25 cellular contexts compared by ENCODE assay signal in genomic region chr12:108713471-108713870, GRCh38. TPM values are rescaled to one million over a fixed set of nuclear protein-coding genes. Genes with fewer than 3 reads are reported as not detected.
DNase-seq lines count a peak whose midpoint lies in the region; ATAC-seq, FAIRE-seq and TF ChIP-seq lines count a peak whose summit lies in the region.
"Had no signal": no experiment of that assay in that cellular context is flagged by ENCODE, and none has a peak within 500 bp of the region (broad histone marks: within the 10 kb centered on the region; RNA-seq: fewer than 3 reads in every experiment).

No MANE protein-coding gene starts in this region.

- H4K20me1 ChIP-seq in SK-N-SH (ENCODE audit: insufficient read depth) (peaks cover 95% of the 10 kb centered on the region), K562 (replicated peaks; ENCODE audit: control insufficient read depth, insufficient read depth, low read length) (peaks cover 5% of the 10 kb centered on the region; the same call in 1 of the 2 replicates), Karpas-422 (ENCODE audit: insufficient read depth, low read depth, low read length) (peaks cover 18% of the 10 kb centered on the region; the same call in 1 of the 2 replicates)

- in situ Hi-C loops in K562 (cut with MboI), result no loop called here

- H3F3A ChIP-seq in SK-N-SH (replicated peaks; ENCODE audit: insufficient read depth), result peaks cover 35% of the 10 kb centered on the region

- H3K4me1 ChIP-seq in SK-N-SH (ENCODE audit: control insufficient read depth in 1 of 2, insufficient read depth in 2 of 2, low read depth in 1 of 2, low read length in 1 of 2) (peaks cover 11 to 27% of the 10 kb centered on the region in 2 experiments), K562 (replicated peaks in 1 of 2; ENCODE audit: control insufficient read depth in 2 of 2, insufficient read depth in 2 of 2, low read length in 2 of 2) (peaks cover 18 to 26% of the 10 kb centered on the region in 2 experiments; a peak in 4 of 5 replicates), muscle layer of colon (ENCODE audit: insufficient read depth, low read length) (peaks cover 72% of the 10 kb centered on the region), Karpas-422 (ENCODE audit: low read length) (peaks cover 38% of the 10 kb centered on the region)

- H3K27me3 Mint-ChIP-seq in type B pancreatic cell, result no peaks in the 10 kb centered on the region

- no peaks in the 10 kb centered on the region for H3K9me3 Mint-ChIP-seq in type B pancreatic cell

- TF ChIP-seq RAD21 in SK-N-SH (IDR thresholded peaks at IDR 0.05; ENCODE audit: low read length), result no peak
- TF ChIP-seq RAD21 in K562 (CRISPR knock-in tag; conservative IDR thresholded peaks at IDR 0.05 in 1 of 2, IDR thresholded peaks at IDR 0.05 in 1 of 2), result no peak

- DNase-seq in SK-N-SH, result no peak
- DNase-seq in K562 (ENCODE audit: extremely low read depth in 1 of 4, low spot score in 3 of 4), result no peak
- DNase-seq in type B pancreatic cell (ENCODE audit: extremely low spot score, unreplicated experiment), result no peak
- no peak for DNase-seq in Karpas-422
- no peak for DNase-seq in epidermal melanocyte (ENCODE audit: insufficient read length, low spot score)
- DNase-seq: activated CD4-positive, alpha-beta T cell treated with anti-CD3 and anti-CD28 coated beads for 1 hour; activated gamma-delta T cell treated with Interleukin-2 at 50 U/mL for 16 hours; activated T-cell treated with anti-CD3 and anti-CD28 coated beads, Interleukin-2, amount 50 U/mL, for 1 hour; COR-L47; dermis blood vessel endothelial cell; DMS79 treated with DMSO at 0.1 percent for 48 hours; GOT3; heart right ventricle; NCI-H1417 treated with DMSO at 0.1 percent for 48 hours; NCI-H510A; stimulated activated naive CD8-positive, alpha-beta T cell treated with anti-CD3 and anti-CD28 coated beads, Interleukin-15, Interleukin-2, amounts not matched to agents 100 U/mL and 50 U/mL, for 24 hours; T1000; thyroid gland had no signal

- peaks cover 37% of the 10 kb centered on the region for H3K4me1 Mint-ChIP-seq in type B pancreatic cell (ENCODE audit: unreplicated experiment)

- H3K4me2 ChIP-seq in SK-N-SH (peak overlapping the region; percentile 28; the same call in 1 of the 2 replicates), K562 (ENCODE audit: insufficient read depth, low read length) (peak overlapping the region; percentile 2; the same call in 1 of the 2 replicates), Karpas-422 (ENCODE audit: low read depth, low read length, poor library complexity, severe bottlenecking) (no peak overlapping the region)
- H3K4me2 ChIP-seq: smooth muscle cell had no signal

- H3K4me3 Mint-ChIP-seq in type B pancreatic cell, result no peak overlapping the region

- WGBS in SK-N-SH (ENCODE audit: low lambda C conversion rate), result 86% methylated on average over 6 of the region's 6 CpGs
- WGBS in K562 (ENCODE audit: insufficient coverage, low coverage, missing lambda C conversion rate), result 16% methylated on average over 6 of the region's 6 CpGs

- peaks cover 6 to 37% of the 10 kb centered on the region in 2 experiments for H3K36me3 ChIP-seq in SK-N-SH (replicated peaks in 1 of 2; ENCODE audit: control insufficient read depth in 1 of 2, insufficient read depth in 2 of 2, low read length in 1 of 2)
- peaks cover 30% of the 10 kb centered on the region for H3K36me3 ChIP-seq in K562 (ENCODE audit: control insufficient read depth, insufficient read depth, low read length)
- peaks cover 12% of the 10 kb centered on the region for H3K36me3 ChIP-seq in muscle layer of colon (ENCODE audit: insufficient read depth, low read length)
- H3K36me3 ChIP-seq in Karpas-422 (ENCODE audit: insufficient read depth, low read length), result no peaks in the 10 kb centered on the region
- H3K36me3 ChIP-seq: thyroid gland had no signal

- H3K9me1 ChIP-seq in K562 (ENCODE audit: control insufficient read depth, insufficient read depth, low read length), result peaks cover 5% of the 10 kb centered on the region

- BruUV-seq in K562 (replicated peaks; lab: Mats Ljungman, UMichigan), result no TSS peak

- POLR2A ChIA-PET in SK-N-SH (lab: Yijun Ruan, JAX) (no interaction called here), K562 (lab: Yijun Ruan, JAX) (interaction anchor here (0.8 to 6.2 kb wide), 8 partner anchors 10 to 22 kb away, joined by 3 to 52 read pairs (median 6); no protein-coding TSS in a partner anchor)

- H3K79me2 ChIP-seq in SK-N-SH (ENCODE audit: insufficient read depth), result peaks cover 100% of the 10 kb centered on the region
- peaks cover 99% of the 10 kb centered on the region for H3K79me2 ChIP-seq in K562 (ENCODE audit: control insufficient read depth, insufficient read depth, low read length)
- no peaks in the 10 kb centered on the region for H3K79me2 ChIP-seq in Karpas-422 (ENCODE audit: low read length)

- peaks cover 7% of the 10 kb centered on the region for H3K36me3 Mint-ChIP-seq in type B pancreatic cell

- peak overlapping the region; percentile 21 to 48 for H3K27ac ChIP-seq in SK-N-SH (ENCODE audit: low read depth in 2 of 2, low read length in 1 of 2)
- no peak overlapping the region for H3K27ac ChIP-seq in K562 (ENCODE audit: extremely low read depth, low read depth, low read length)
- H3K27ac ChIP-seq in muscle layer of colon (ENCODE audit: low read depth, low read length), result peak overlapping the region; percentile 37
- H3K27ac ChIP-seq in Karpas-422 (ENCODE audit: low read length), result no peak overlapping the region
- H3K27ac ChIP-seq: 22Rv1, thyroid gland had no signal

- TF ChIP-seq CTCF in SK-N-SH (IDR thresholded peaks at IDR 0.05), result no peak
- TF ChIP-seq CTCF in K562 (IDR thresholded peaks at IDR 0.05 in 2 of 3, conservative IDR thresholded peaks at IDR 0.05 in 1 of 3; ENCODE audit: insufficient read depth in 2 of 3, low read depth in 1 of 3, low read length in 3 of 3), result no peak
- no peak for TF ChIP-seq CTCF in type B pancreatic cell (conservative IDR thresholded peaks at IDR 0.05)

- ATAC-seq in SK-N-SH treated with all-trans-retinoic acid at 6 μM for 48 hours (no peak), K562 (peak; percentile 33; the same call in 2 of the 3 replicates), GM21619 (IDR thresholded peaks at IDR 0.05; ENCODE audit: unreplicated experiment) (no peak)
- ATAC-seq: heart right ventricle; stimulated activated naive CD8-positive, alpha-beta T cell treated with anti-CD3 and anti-CD28 coated beads, Interleukin-15, Interleukin-2, amounts not matched to agents 100 U/mL and 50 U/mL, for 24 hours had no signal

- H3K27me3 ChIP-seq in SK-N-SH (ENCODE audit: insufficient read depth), result no peaks in the 10 kb centered on the region
- H3K27me3 ChIP-seq in K562 (ENCODE audit: control insufficient read depth in 2 of 2, insufficient read depth in 2 of 2, low read length in 2 of 2), result no peaks in the 10 kb centered on the region
- H3K27me3 ChIP-seq in muscle layer of colon (ENCODE audit: control insufficient read depth in 1 of 2, insufficient read depth in 2 of 2, low read length in 2 of 2), result no peaks in the 10 kb centered on the region
- H3K27me3 ChIP-seq in Karpas-422 (ENCODE audit: low read length), result no peaks in the 10 kb centered on the region
- H3K27me3 ChIP-seq: heart right ventricle, thyroid gland had no signal

- H3K9ac ChIP-seq in SK-N-SH, result no peak overlapping the region
- H3K9ac ChIP-seq in K562 (ENCODE audit: insufficient read depth in 1 of 2, low read depth in 2 of 2, low read length in 2 of 2), result peak overlapping the region in 1 of 2 experiments; percentile 48; a peak in 1 of 4 replicates
- H3K9ac ChIP-seq in muscle layer of colon (ENCODE audit: low read length), result no peak overlapping the region
- H3K9ac ChIP-seq in Karpas-422 (ENCODE audit: low read length), result no peak overlapping the region

- no peak for TF ChIP-seq POLR2A in K562 (conservative IDR thresholded peaks at IDR 0.05)

- H3K4me3 ChIP-seq in SK-N-SH (ENCODE audit: low read depth in 2 of 2, low read length in 1 of 2) (no peak overlapping the region), K562 (no peak overlapping the region), muscle layer of colon (ENCODE audit: low read depth in 1 of 2, low read length in 2 of 2) (no peak overlapping the region), Karpas-422 (ENCODE audit: low read length) (no peak overlapping the region)
- H3K4me3 ChIP-seq: heart right ventricle, smooth muscle cell, thyroid gland had no signal

- intact Hi-C loops in K562 (cut with micrococcal nuclease), result no loop called here

- peak overlapping the region; percentile 44 for H3K27ac Mint-ChIP-seq in type B pancreatic cell

- H3K9me2 ChIP-seq in SK-N-SH (no peaks in the 10 kb centered on the region), Karpas-422 (replicated peaks; ENCODE audit: insufficient read depth, low read length) (no peaks in the 10 kb centered on the region)

- H2AFZ ChIP-seq in SK-N-SH (ENCODE audit: low read depth) (no peak overlapping the region), K562 (ENCODE audit: low read depth, low read length) (no peak overlapping the region), Karpas-422 (ENCODE audit: low read length) (no peak overlapping the region)

- CTCF ChIA-PET in SK-N-SH (lab: Yijun Ruan, JAX), result interaction anchor here (0.8 to 2.6 kb wide), 6 partner anchors 19 to 90 kb away, joined by 3 to 7 read pairs (median 3); no protein-coding TSS in a partner anchor
- CTCF ChIA-PET in K562 (lab: Yijun Ruan, JAX; ENCODE audit: low intra/inter-chr PET ratio), result no interaction called here

- no peak for FAIRE-seq in K562 (lab: Jason Lieb, UNC)
- FAIRE-seq: bronchial epithelial cell, GM12891 had no signal

- no peaks in the 10 kb centered on the region for H3K9me3 ChIP-seq in SK-N-SH
- no peaks in the 10 kb centered on the region for H3K9me3 ChIP-seq in K562 (replicated peaks; ENCODE audit: control insufficient read depth, insufficient read depth, low read depth, low read length)
- H3K9me3 ChIP-seq in muscle layer of colon (ENCODE audit: low read length), result no peaks in the 10 kb centered on the region
- no peaks in the 10 kb centered on the region for H3K9me3 ChIP-seq in Karpas-422 (ENCODE audit: low read length)
- H3K9me3 ChIP-seq: heart right ventricle, thyroid gland had no signal

- TF ChIP-seq EP300 in SK-N-SH (IDR thresholded peaks at IDR 0.05; ENCODE audit: borderline replicate concordance in 1 of 2, low read depth in 1 of 2, low read length in 1 of 2) (no peak), K562 (IDR thresholded peaks at IDR 0.05; ENCODE audit: low read length) (no peak)

RNA-seq across cellular contexts. Expression of gene CORO1C, which starts 17.8 kb away (rescaled TPM):
- polyA plus RNA-seq in SK-N-SH (2012; rRNA removed) (150 and 214 TPM in 2 replicates), K562 (2011; rRNA removed) (265 and 280 TPM in 2 replicates), K562 (2014; fragmentation: Illumina TruSeq; extraction: Trizol) (142 and 159 TPM in 2 replicates), K562 (2014; fragmentation: Nextera tagmentation; extraction: Ambion mirVana) (10 to 100 TPM; 55.2 to 68.6 TPM), K562 (2014; rRNA removed) (125 and 150 TPM in 2 replicates)
- 187 and 195 TPM in 2 replicates for polyA plus RNA-seq in SK-N-SH (2012; cell fraction: cytosol; rRNA removed)
- polyA plus RNA-seq in SK-N-SH (2012; cell fraction: nucleus; rRNA removed), result 155 and 182 TPM in 2 replicates
- total RNA-seq in K562 (2011; cell fraction: chromatin; rRNA removed; ENCODE audit: low replicate concordance), result 275 and 365 TPM in 2 replicates
- 109 and 134 TPM in 2 replicates for total RNA-seq in K562 (2011; cell fraction: nucleolus; rRNA removed)
- total RNA-seq in K562 (2011; cell fraction: nucleoplasm; rRNA removed), result 215 and 268 TPM in 2 replicates
- total RNA-seq in K562 (2014; rRNA removed) (118 and 123 TPM in 2 replicates), K562 (2014; rRNA removed; fragmentation: Illumina TruSeq; extraction: Trizol) (154 and 166 TPM in 2 replicates), K562 (2015; rRNA removed; fragmentation: Illumina TruSeq; extraction: Trizol) (141 and 147 TPM in 2 replicates), K562 (2021) (206 TPM in 2 replicates), type B pancreatic cell (ENCODE audit: low replicate concordance) (87.9 and 103 TPM in 2 replicates)
- 140 and 201 TPM in 2 replicates for polyA plus RNA-seq in K562 (2011; cell fraction: cytosol; rRNA removed)
- 132 and 151 TPM in 2 replicates for polyA plus RNA-seq in K562 (2011; cell fraction: nucleus; rRNA removed)
- 106 and 126 TPM in 2 replicates for polyA plus RNA-seq in K562 (2012)
- 667 and 775 TPM in 2 replicates for polyA minus RNA-seq in K562 (2011; rRNA and poly(A)+ RNA removed)
- polyA minus RNA-seq in K562 (2011; cell fraction: cytosol; rRNA and poly(A)+ RNA removed), result 210 and 245 TPM in 2 replicates
- 85.0 and 160 TPM in 2 replicates for polyA minus RNA-seq in K562 (2011; cell fraction: nucleus; rRNA and poly(A)+ RNA removed)
- 11.1 and 14.9 TPM in 2 replicates for total RNA-seq in Karpas-422 (2014; rRNA removed; shearing (Covaris generic); ENCODE audit: low replicate concordance)

Comparison
In these comparisons a context has a peak if more than half of its experiments do, and no peak if none do; other contexts are left out.
1. H3K27ac ChIP-seq: peak in SK-N-SH (2 of 2) and muscle layer of colon (single experiment); none in K562 (single experiment) and Karpas-422 (single experiment).
2. Of the 27 proteins assayed by ChIP-seq in both K562 and SK-N-SH: peak only in K562: POLR2AphosphoS5; only in SK-N-SH: none; in both: none; in neither: 26.